Comparison of ENCODE assay signal across 8 cellular contexts in genomic region chr15:97960364-97961066, GRCh38. TPM values are rescaled to one million over a fixed set of nuclear protein-coding genes. Genes with fewer than 3 reads are reported as not detected.
DNase-seq lines count a peak whose midpoint lies in the region; ATAC-seq and TF ChIP-seq lines count a peak whose summit lies in the region.

Gene ARRDC4 (plus strand): TSS chr15:97960703. CDS start chr15:97960862, 159 bp downstream.

- H3K9me3 ChIP-seq in colonic mucosa = no peaks in the 10 kb centered on the region

- H3K36me3 Mint-ChIP-seq in activated CD4-positive, alpha-beta T cell treated with anti-CD3 and anti-CD28 coated beads, Interleukin-2, amount 10 ng/mL, durations not matched to agents 24 days and 14 days (ENCODE audit: low read depth) = peaks cover 2% of the 10 kb centered on the region

- ATAC-seq in GM18868 (IDR thresholded peaks at IDR 0.05; ENCODE audit: unreplicated experiment) (peak; percentile 91), HG03280 (IDR thresholded peaks at IDR 0.05; ENCODE audit: unreplicated experiment) (peak; percentile 77)

- H3K9ac ChIP-seq in colonic mucosa (ENCODE audit: low read depth in 2 of 2, low read length in 2 of 2) = peak within 1 kb of the TSS; percentile 77 to 84

- H3K27ac Mint-ChIP-seq in activated CD4-positive, alpha-beta T cell treated with anti-CD3 and anti-CD28 coated beads, Interleukin-2, amount 10 ng/mL, durations not matched to agents 24 days and 14 days = peak within 1 kb of the TSS; percentile 89

- H3K4me3 ChIP-seq in colonic mucosa = peak within 1 kb of the TSS; percentile 94

- H3K27me3 Mint-ChIP-seq in activated CD4-positive, alpha-beta T cell treated with anti-CD3 and anti-CD28 coated beads, Interleukin-2, amount 10 ng/mL, durations not matched to agents 24 days and 14 days = peaks cover 18% of the 10 kb centered on the region

- intact Hi-C loops in activated CD4-positive, alpha-beta T cell treated with anti-CD3 and anti-CD28 coated beads, Interleukin-2, amount 10 ng/mL, durations not matched to agents 24 days and 14 days (cut with micrococcal nuclease) = loop anchor here (10.0 kb wide), 1 partner anchor 684 kb away; the partner anchor contains the start of gene IGF1R
- intact Hi-C loops in colonic mucosa (cut with DNase I) = no loop called here

- peak within 1 kb of the TSS; percentile 70 for H3K4me3 Mint-ChIP-seq in activated CD4-positive, alpha-beta T cell treated with anti-CD3 and anti-CD28 coated beads, Interleukin-2, amount 10 ng/mL, durations not matched to agents 24 days and 14 days

- no peaks in the 10 kb centered on the region for H3K4me1 ChIP-seq in colonic mucosa

- TF ChIP-seq CTCF in 22Rv1 (IDR thresholded peaks at IDR 0.05) = no peak
- TF ChIP-seq CTCF in colonic mucosa (IDR thresholded peaks at IDR 0.05) = no peak

- no peaks in the 10 kb centered on the region for H3K36me3 ChIP-seq in colonic mucosa

- H3K9me3 Mint-ChIP-seq in activated CD4-positive, alpha-beta T cell treated with anti-CD3 and anti-CD28 coated beads, Interleukin-2, amount 10 ng/mL, durations not matched to agents 24 days and 14 days = no peaks in the 10 kb centered on the region

- DNase-seq in NCI-H446 (lab: John Stamatoyannopoulos, UW) = peak; percentile 51 to 84
- DNase-seq in activated CD4-positive, alpha-beta T cell treated with anti-CD3 and anti-CD28 coated beads, Interleukin-2, amount 10 ng/mL, durations not matched to agents 24 days and 14 days = peak; percentile 99
- peak; percentile 100 for DNase-seq in colonic mucosa
- DNase-seq in kidney glomerular epithelial cell (lab: John Stamatoyannopoulos, UW) = peak; percentile 100
- peak; percentile 87 to 95 for DNase-seq in stimulated activated CD4-positive, alpha-beta T cell treated with anti-CD3 and anti-CD28 coated beads, Interleukin-15, amount 100 ng/mL, for 1 hour (ENCODE audit: low read depth in 1 of 2, low spot score in 1 of 2)

- peaks cover 19% of the 10 kb centered on the region for H3K4me1 Mint-ChIP-seq in activated CD4-positive, alpha-beta T cell treated with anti-CD3 and anti-CD28 coated beads, Interleukin-2, amount 10 ng/mL, durations not matched to agents 24 days and 14 days

- H3K27me3 ChIP-seq in colonic mucosa = no peaks in the 10 kb centered on the region

- H3K27ac ChIP-seq in 22Rv1 (peak within 1 kb of the TSS; percentile 73), colonic mucosa (peak within 1 kb of the TSS; percentile 94)

RNA-seq across cellular contexts. Expression of gene ARRDC4, which starts in this region (rescaled TPM):
- 1.0 and 1.1 TPM in 2 replicates for total RNA-seq in activated CD4-positive, alpha-beta T cell treated with anti-CD3 and anti-CD28 coated beads, Interleukin-2, amount 10 ng/mL, durations not matched to agents 24 days and 14 days
- total RNA-seq in colonic mucosa = 10 to 100 TPM; 23.4 to 73.9 TPM

Comparison
In these comparisons a context has a peak if more than half of its experiments do, and no peak if none do; other contexts are left out.
1. Peak in every context shown above with its lines: DNase-seq, ATAC-seq, H3K4me3 ChIP-seq and H3K27ac ChIP-seq.
2. RNA of gene ARRDC4 (total RNA-seq): 23.4 to 73.9 TPM in colonic mucosa; 1.0 to 1.1 TPM in activated CD4-positive, alpha-beta T cell treated with anti-CD3 and anti-CD28 coated beads, Interleukin-2, amount 10 ng/mL, durations not matched to agents 24 days and 14 days; every median in the first group is over 10 times any median in the second.